ENCODE assay signal across 9 cellular contexts in the genomic region with DNA sequence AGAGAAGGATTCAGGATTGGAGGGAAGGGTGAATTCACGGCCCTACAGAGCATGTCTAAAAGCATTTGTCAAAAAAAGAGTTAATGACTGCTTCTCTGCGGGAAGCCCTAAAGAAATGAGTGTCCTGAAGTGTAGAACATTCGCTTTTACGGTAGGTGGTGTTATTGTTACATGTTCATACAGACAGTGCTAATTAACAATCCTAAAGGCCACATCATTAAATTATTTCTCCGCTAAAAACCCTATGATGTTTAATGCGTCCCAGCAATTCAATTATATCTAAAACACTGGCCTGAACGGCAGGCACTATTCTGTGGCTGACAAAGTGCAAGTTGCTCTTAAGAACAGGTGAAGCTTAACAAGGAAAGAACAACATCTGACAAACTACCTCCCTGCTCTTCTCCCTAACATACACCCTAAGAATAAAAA.
A peak's percentile ranks its signal among the peaks of the same experiment; 100 is the strongest.
DNase-seq lines count a peak whose midpoint lies in the region; ATAC-seq, FAIRE-seq and TF ChIP-seq lines count a peak whose summit lies in the region.
"Had no signal": no experiment of that assay in that cellular context is flagged by ENCODE, and none has a peak within 500 bp of the region (broad histone marks: within the 10 kb centered on the region; RNA-seq: fewer than 3 reads in every experiment).

No MANE protein-coding gene starts in this region.

- H3K9me3 Mint-ChIP-seq in T-cell: peaks cover 11 to 14% (median 12%) of the 10 kb centered on the region in 3 donors

- no peak overlapping the region for H3K9ac ChIP-seq in GM12878 (ENCODE audit: control insufficient read depth, insufficient read depth, low read length)
- H3K9ac ChIP-seq: BLaER1 treated with 17β-estradiol and CSF1 and Interleukin-3, amounts not matched to agents 10 nM and 100 nM had no signal

- H3K27ac ChIP-seq in GM12878 (ENCODE audit: control insufficient read depth, insufficient read depth) (no peak overlapping the region), uterus (no peak overlapping the region)
- H3K27ac ChIP-seq: BLaER1 treated with 17β-estradiol and CSF1 and Interleukin-3, amounts not matched to agents 10 nM and 100 nM had no signal

- no peaks in the 10 kb centered on the region for H3K36me3 Mint-ChIP-seq in T-cell

- TF ChIP-seq RAD21 in GM12878 (IDR thresholded peaks at IDR 0.05; ENCODE audit: insufficient read depth, low read depth, low read length): peak; percentile 39; the same call in 1 of the 2 replicates

- CTCF ChIA-PET in GM12878 (lab: Yijun Ruan, JAX): interaction anchor here (1.4 kb wide), 1 partner anchor 618 kb away, joined by 4 read pairs; no protein-coding TSS in a partner anchor
- CTCF ChIA-PET in T-cell (lab: Charles Lee): interaction anchor here (0.8 to 0.9 kb wide), 2 partner anchors 9 to 618 kb away, joined by 3 to 4 read pairs; no protein-coding TSS in a partner anchor

- intact Hi-C loops in GM12878 (cut with micrococcal nuclease; ENCODE audit: unreplicated experiment) (loop anchor here (1.0 to 10.0 kb wide), 4 partner anchors 375 to 675 kb away; no protein-coding TSS in a partner anchor), uterus (cut with DNase I; ENCODE audit: low total_unique reads) (loop anchor here (5.0 kb wide), 1 partner anchor 72 kb away; no protein-coding TSS in a partner anchor)

- peak; percentile 32 to 63 for DNase-seq in NCI-H2081 (lab: John Stamatoyannopoulos, UW)
- no peak for DNase-seq in NCI-H2081 treated with DMSO at 0.1 percent for 48 hours (lab: John Stamatoyannopoulos, UW)
- DNase-seq in GM12878 (ENCODE audit: low read depth, low spot score): no peak
- no peak for DNase-seq in kidney epithelial cell (ENCODE audit: low read depth)
- no peak for DNase-seq in uterus
- no peak for DNase-seq in activated CD4-positive, alpha-beta T cell treated with anti-CD3 and anti-CD28 coated beads, Interleukin-2, amount 50 U/mL, for 1 hour
- DNase-seq in T-cell: no peak

- H3K27ac Mint-ChIP-seq in T-cell: no peak overlapping the region

- H2AFZ ChIP-seq in GM12878 (ENCODE audit: control insufficient read depth, low read depth, low read length): no peak overlapping the region

- ATAC-seq in GM12878 (peak; percentile 51; the same call in 2 of the 3 replicates), GM18909 (IDR thresholded peaks at IDR 0.05; ENCODE audit: poor library complexity, unreplicated experiment) (no peak), T-cell (replicated peaks in 1 of 4) (no peak)

- H3K27me3 Mint-ChIP-seq in T-cell: peaks cover 5 to 6% of the 10 kb centered on the region in 2 donors

- TF ChIP-seq POLR2A in GM12878 (IDR thresholded peaks at IDR 0.05; ENCODE audit: low read depth, low read length): no peak
- TF ChIP-seq POLR2A in uterus (IDR thresholded peaks at IDR 0.05): no peak

- POLR2A ChIA-PET in GM12878 (lab: Charles Lee): no interaction called here
- POLR2A ChIA-PET in T-cell (lab: Charles Lee): no interaction called here

- no peaks in the 10 kb centered on the region for H3K4me1 ChIP-seq in GM12878 (ENCODE audit: control insufficient read depth, insufficient read depth, low read length)
- H3K4me1 ChIP-seq in uterus: no peaks in the 10 kb centered on the region
- H3K4me1 ChIP-seq: BLaER1 treated with 17β-estradiol and CSF1 and Interleukin-3, amounts not matched to agents 10 nM and 100 nM had no signal

- FAIRE-seq in GM12878 (lab: Jason Lieb, UNC): no peak

- H4K20me1 ChIP-seq in GM12878 (ENCODE audit: control insufficient read depth, insufficient read depth): no peaks in the 10 kb centered on the region
- H4K20me1 ChIP-seq: BLaER1 treated with 17β-estradiol and CSF1 and Interleukin-3, amounts not matched to agents 10 nM and 100 nM had no signal

- SMC1A ChIA-PET in GM12878 (lab: Charles Lee; ENCODE audit: uncharacterized antibody, unreplicated experiment): interaction anchor here (1.1 kb wide), 1 partner anchor 67 kb away, joined by 3 read pairs; no protein-coding TSS in a partner anchor

- BruUV-seq in GM12878 (replicated peaks; lab: Mats Ljungman, UMichigan): no TSS peak

- TF ChIP-seq EP300 in GM12878 (IDR thresholded peaks at IDR 0.05; ENCODE audit: borderline replicate concordance in 1 of 2, control insufficient read depth in 1 of 2, low read depth in 2 of 2, low read length in 2 of 2): no peak

- H3K27me3 ChIP-seq in GM12878 (replicated peaks in 1 of 2; ENCODE audit: control insufficient read depth in 2 of 2, insufficient read depth in 2 of 2, low read length in 1 of 2): no peaks in the 10 kb centered on the region
- H3K27me3 ChIP-seq in kidney epithelial cell (ENCODE audit: control insufficient read depth, insufficient read depth, low read length): no peaks in the 10 kb centered on the region
- no peaks in the 10 kb centered on the region for H3K27me3 ChIP-seq in uterus
- H3K27me3 ChIP-seq: BLaER1 treated with 17β-estradiol and CSF1 and Interleukin-3, amounts not matched to agents 10 nM and 100 nM had no signal

- H3K4me1 Mint-ChIP-seq in T-cell: no peaks in the 10 kb centered on the region

- RAD21 ChIA-PET in GM12878 (lab: Charles Lee; ENCODE audit: unreplicated experiment): no interaction called here

- H3K4me3 Mint-ChIP-seq in T-cell: no peak overlapping the region

- no peak overlapping the region for H3K4me2 ChIP-seq in GM12878 (ENCODE audit: control insufficient read depth, insufficient read depth)
- H3K4me2 ChIP-seq: BLaER1 treated with 17β-estradiol and CSF1 and Interleukin-3, amounts not matched to agents 10 nM and 100 nM had no signal

- TF ChIP-seq CTCF in GM12878 (IDR thresholded peaks at IDR 0.05 in 2 of 3, conservative IDR thresholded peaks at IDR 0.05 in 1 of 3; ENCODE audit: control insufficient read depth in 2 of 3, extremely low read depth in 1 of 3, insufficient read depth in 1 of 3, low read depth in 3 of 3, low read length in 3 of 3) (peak in 1 of 3 experiments; percentile 37; a peak in 1 of 6 replicates), kidney epithelial cell (IDR thresholded peaks at IDR 0.05; ENCODE audit: insufficient read depth, low read length, poor library complexity, severe bottlenecking) (peak; percentile 16), uterus (IDR thresholded peaks at IDR 0.05) (peak; percentile 52 to 86 (median 62))

- WGBS in GM12878 (ENCODE audit: insufficient coverage, insufficient replicate concordance, low lambda C conversion rate, missing lambda C conversion rate): 28% methylated on average over 7 of the region's 7 CpGs

- H3K9me3 ChIP-seq in GM12878 (replicated peaks; ENCODE audit: control insufficient read depth, insufficient read depth, low read length): peaks cover 4% of the 10 kb centered on the region; the same call in 2 of the 3 replicates
- H3K9me3 ChIP-seq in uterus: no peaks in the 10 kb centered on the region

- H3K4me3 ChIP-seq in GM12878 (no peak overlapping the region), kidney epithelial cell (ENCODE audit: low read depth, low read length) (no peak overlapping the region), uterus (no peak overlapping the region)
- H3K4me3 ChIP-seq: BLaER1 treated with 17β-estradiol and CSF1 and Interleukin-3, amounts not matched to agents 10 nM and 100 nM had no signal

- in situ Hi-C loops in GM12878 (cut with MboI): loop anchor here (10.0 kb wide), 1 partner anchor 485 kb away; no protein-coding TSS in a partner anchor

- no peaks in the 10 kb centered on the region for H3K36me3 ChIP-seq in GM12878 (ENCODE audit: control insufficient read depth in 2 of 2, insufficient read depth in 2 of 2, low read length in 1 of 2)
- H3K36me3 ChIP-seq in kidney epithelial cell (ENCODE audit: control insufficient read depth, insufficient read depth, low read length): no peaks in the 10 kb centered on the region
- H3K36me3 ChIP-seq in uterus: no peaks in the 10 kb centered on the region
- H3K36me3 ChIP-seq: BLaER1 treated with 17β-estradiol and CSF1 and Interleukin-3, amounts not matched to agents 10 nM and 100 nM had no signal

- no peaks in the 10 kb centered on the region for H3K79me2 ChIP-seq in GM12878 (ENCODE audit: control insufficient read depth, insufficient read depth, low read length)

TF ChIP-seq in GM12878, 131 proteins besides CTCF, POLR2A, EP300 and RAD21 (continues in another document):
- TF ChIP-seq, protein P1, sequence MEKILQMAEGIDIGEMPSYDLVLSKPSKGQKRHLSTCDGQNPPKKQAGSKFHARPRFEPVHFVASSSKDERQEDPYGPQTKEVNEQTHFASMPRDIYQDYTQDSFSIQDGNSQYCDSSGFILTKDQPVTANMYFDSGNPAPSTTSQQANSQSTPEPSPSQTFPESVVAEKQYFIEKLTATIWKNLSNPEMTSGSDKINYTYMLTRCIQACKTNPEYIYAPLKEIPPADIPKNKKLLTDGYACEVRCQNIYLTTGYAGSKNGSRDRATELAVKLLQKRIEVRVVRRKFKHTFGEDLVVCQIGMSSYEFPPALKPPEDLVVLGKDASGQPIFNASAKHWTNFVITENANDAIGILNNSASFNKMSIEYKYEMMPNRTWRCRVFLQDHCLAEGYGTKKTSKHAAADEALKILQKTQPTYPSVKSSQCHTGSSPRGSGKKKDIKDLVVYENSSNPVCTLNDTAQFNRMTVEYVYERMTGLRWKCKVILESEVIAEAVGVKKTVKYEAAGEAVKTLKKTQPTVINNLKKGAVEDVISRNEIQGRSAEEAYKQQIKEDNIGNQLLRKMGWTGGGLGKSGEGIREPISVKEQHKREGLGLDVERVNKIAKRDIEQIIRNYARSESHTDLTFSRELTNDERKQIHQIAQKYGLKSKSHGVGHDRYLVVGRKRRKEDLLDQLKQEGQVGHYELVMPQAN (conservative IDR thresholded peaks at IDR 0.05): no peak
- TF ChIP-seq, protein P2, sequence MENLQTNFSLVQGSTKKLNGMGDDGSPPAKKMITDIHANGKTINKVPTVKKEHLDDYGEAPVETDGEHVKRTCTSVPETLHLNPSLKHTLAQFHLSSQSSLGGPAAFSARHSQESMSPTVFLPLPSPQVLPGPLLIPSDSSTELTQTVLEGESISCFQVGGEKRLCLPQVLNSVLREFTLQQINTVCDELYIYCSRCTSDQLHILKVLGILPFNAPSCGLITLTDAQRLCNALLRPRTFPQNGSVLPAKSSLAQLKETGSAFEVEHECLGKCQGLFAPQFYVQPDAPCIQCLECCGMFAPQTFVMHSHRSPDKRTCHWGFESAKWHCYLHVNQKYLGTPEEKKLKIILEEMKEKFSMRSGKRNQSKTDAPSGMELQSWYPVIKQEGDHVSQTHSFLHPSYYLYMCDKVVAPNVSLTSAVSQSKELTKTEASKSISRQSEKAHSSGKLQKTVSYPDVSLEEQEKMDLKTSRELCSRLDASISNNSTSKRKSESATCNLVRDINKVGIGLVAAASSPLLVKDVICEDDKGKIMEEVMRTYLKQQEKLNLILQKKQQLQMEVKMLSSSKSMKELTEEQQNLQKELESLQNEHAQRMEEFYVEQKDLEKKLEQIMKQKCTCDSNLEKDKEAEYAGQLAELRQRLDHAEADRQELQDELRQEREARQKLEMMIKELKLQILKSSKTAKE (IDR thresholded peaks at IDR 0.05; ENCODE audit: low read depth, poor library complexity, severe bottlenecking): no peak
- no peak for TF ChIP-seq CEBPB (IDR thresholded peaks at IDR 0.05; ENCODE audit: borderline replicate concordance in 1 of 2, low read depth in 2 of 2, low read length in 2 of 2)
- TF ChIP-seq MYC (IDR thresholded peaks at IDR 0.05; ENCODE audit: insufficient read depth, insufficient read length, insufficient replicate concordance, low read length, severe bottlenecking): no peak
- TF ChIP-seq SMAD5 (IDR thresholded peaks at IDR 0.05; ENCODE audit: low read depth): no peak
- no peak for TF ChIP-seq ETV6 (conservative IDR thresholded peaks at IDR 0.05 in 1 of 2, IDR thresholded peaks at IDR 0.05 in 1 of 2; ENCODE audit: borderline replicate concordance in 1 of 2, low read depth in 1 of 2)

Comparison
In these comparisons a context has a peak if more than half of its experiments do, and no peak if none do; other contexts are left out.
1. DNase-seq: peak in NCI-H2081 (2 of 2); none in NCI-H2081 treated with DMSO at 0.1 percent for 48 hours (single experiment), GM12878 (single experiment), kidney epithelial cell (single experiment), uterus (0 of 2), activated CD4-positive, alpha-beta T cell treated with anti-CD3 and anti-CD28 coated beads, Interleukin-2, amount 50 U/mL, for 1 hour (single experiment) and T-cell (0 of 34).